22 cellular contexts compared by ENCODE assay signal in genomic region chr3:73601031-73601430, GRCh38. TPM values are rescaled to one million over a fixed set of nuclear protein-coding genes. Genes with fewer than 3 reads are reported as not detected.
DNase-seq lines count a peak whose midpoint lies in the region; ATAC-seq, FAIRE-seq and TF ChIP-seq lines count a peak whose summit lies in the region.
"Had no signal": no experiment of that assay in that cellular context is flagged by ENCODE, and none has a peak within 500 bp of the region (broad histone marks: within the 10 kb centered on the region; RNA-seq: fewer than 3 reads in every experiment).

No MANE protein-coding gene starts in this region.

- no peak for DNase-seq in astrocyte (ENCODE audit: low read depth)
- no peak for DNase-seq in lower lobe of right lung
- DNase-seq in psoas muscle, result no peak
- no peak for DNase-seq in CD14-positive monocyte (ENCODE audit: low spot score)
- DNase-seq in NCI-H69 (lab: John Stamatoyannopoulos, UW), result no peak
- no peak for DNase-seq in central memory CD4-positive, alpha-beta T cell
- DNase-seq in colonic mucosa, result no peak
- DNase-seq: activated CD4-positive, alpha-beta T cell treated with anti-CD3 and anti-CD28 coated beads for 36 hours; activated effector memory CD4-positive, alpha-beta T cell treated with Interleukin-2 at 50 U/mL for 16 hours; activated naive CD8-positive, alpha-beta T cell treated with anti-CD3 and anti-CD28 coated beads, Interleukin-2, amount 50 U/mL, for 24 hours; C1 segment of cervical spinal cord; foreskin keratinocyte; H7; Karpas-422; NCI-H1092 treated with DMSO at 0.1 percent for 48 hours; NCI-H510A; ovary; RPMI8226; stimulated activated naive CD8-positive, alpha-beta T cell treated with anti-CD3 and anti-CD28 coated beads, Interleukin-15, Interleukin-2, amounts not matched to agents 100 U/mL and 50 U/mL, for 24 hours; SW 1271 had no signal

- no peak for ATAC-seq in lower lobe of right lung
- no peak for ATAC-seq in psoas muscle
- ATAC-seq: activated CD4-positive, alpha-beta T cell treated with anti-CD3 and anti-CD28 coated beads for 36 hours; activated naive CD8-positive, alpha-beta T cell treated with anti-CD3 and anti-CD28 coated beads, Interleukin-2, amount 50 U/mL, for 24 hours; foreskin keratinocyte; stimulated activated naive CD8-positive, alpha-beta T cell treated with anti-CD3 and anti-CD28 coated beads, Interleukin-15, Interleukin-2, amounts not matched to agents 100 U/mL and 50 U/mL, for 24 hours had no signal

- H3K36me3 ChIP-seq in ACC112 (ENCODE audit: insufficient read depth, low read length) (peaks cover 11% of the 10 kb centered on the region), astrocyte (ENCODE audit: insufficient read depth, low read length) (no peaks in the 10 kb centered on the region), lower lobe of right lung (no peaks in the 10 kb centered on the region), psoas muscle (ENCODE audit: insufficient read depth in 1 of 2, low read depth in 1 of 2) (peaks cover 0 to 7% of the 10 kb centered on the region in 2 donors), colonic mucosa (no peaks in the 10 kb centered on the region)
- H3K36me3 ChIP-seq: ovary had no signal

- H3K9ac ChIP-seq in astrocyte (ENCODE audit: low read length) (no peak overlapping the region), colonic mucosa (ENCODE audit: low read depth in 2 of 2, low read length in 2 of 2) (no peak overlapping the region)

- H3K27ac Mint-ChIP-seq in astrocyte (ENCODE audit: unreplicated experiment) (no peak overlapping the region), CD14-positive monocyte (no peak overlapping the region)
- H3K27ac Mint-ChIP-seq: activated CD4-positive, alpha-beta T cell treated with anti-CD3 and anti-CD28 coated beads for 36 hours; activated naive CD8-positive, alpha-beta T cell treated with anti-CD3 and anti-CD28 coated beads, Interleukin-2, amount 50 U/mL, for 24 hours had no signal

- H4K20me1 ChIP-seq in astrocyte (ENCODE audit: insufficient read depth, low read length), result no peaks in the 10 kb centered on the region

- H3K4me3 Mint-ChIP-seq in astrocyte (ENCODE audit: unreplicated experiment), result no peak overlapping the region
- no peak overlapping the region for H3K4me3 Mint-ChIP-seq in CD14-positive monocyte
- H3K4me3 Mint-ChIP-seq: activated CD4-positive, alpha-beta T cell treated with anti-CD3 and anti-CD28 coated beads for 36 hours; activated naive CD8-positive, alpha-beta T cell treated with anti-CD3 and anti-CD28 coated beads, Interleukin-2, amount 50 U/mL, for 24 hours had no signal

- H3K9me3 Mint-ChIP-seq in astrocyte (ENCODE audit: unreplicated experiment), result no peaks in the 10 kb centered on the region
- H3K9me3 Mint-ChIP-seq in CD14-positive monocyte, result peaks cover 0 to 1% (median 0%) of the 10 kb centered on the region in 7 donors

- TF ChIP-seq CTCF in astrocyte (IDR thresholded peaks at IDR 0.05; ENCODE audit: insufficient read depth, low read depth, low read length) (no peak), lower lobe of right lung (IDR thresholded peaks at IDR 0.05) (no peak), psoas muscle (IDR thresholded peaks at IDR 0.05) (no peak), CD14-positive monocyte (IDR thresholded peaks at IDR 0.05) (no peak), colonic mucosa (IDR thresholded peaks at IDR 0.05) (no peak)

- H3K4me3 ChIP-seq in ACC112 (ENCODE audit: low read depth, low read length) (no peak overlapping the region), astrocyte (ENCODE audit: insufficient read depth, low read depth, low read length) (no peak overlapping the region), lower lobe of right lung (no peak overlapping the region), psoas muscle (no peak overlapping the region), colonic mucosa (no peak overlapping the region)
- H3K4me3 ChIP-seq: ovary had no signal

- H3K4me2 ChIP-seq in astrocyte (ENCODE audit: low read length), result no peak overlapping the region

- H2AFZ ChIP-seq in ACC112 (ENCODE audit: low read length, unreplicated experiment) (no peak overlapping the region), astrocyte (ENCODE audit: low read depth, low read length) (no peak overlapping the region)

- FAIRE-seq in astrocyte (lab: Jason Lieb, UNC), result peak; percentile 43
- FAIRE-seq: endometrium had no signal

- H3K36me3 Mint-ChIP-seq in astrocyte (ENCODE audit: low read depth, unreplicated experiment) (peaks cover 10% of the 10 kb centered on the region), CD14-positive monocyte (no peaks in the 10 kb centered on the region)

- intact Hi-C loops in lower lobe of right lung (cut with DNase I), result no loop called here
- intact Hi-C loops in psoas muscle (cut with DNase I), result no loop called here
- intact Hi-C loops in CD14-positive monocyte (cut with micrococcal nuclease), result no loop called here
- intact Hi-C loops in colonic mucosa (cut with DNase I), result no loop called here

- peaks cover 39% of the 10 kb centered on the region for H3K4me1 ChIP-seq in ACC112 (ENCODE audit: control insufficient read depth, insufficient read depth, low read length, unreplicated experiment)
- peaks cover 10% of the 10 kb centered on the region for H3K4me1 ChIP-seq in astrocyte (ENCODE audit: insufficient read depth, low read length)
- peaks cover 6% of the 10 kb centered on the region for H3K4me1 ChIP-seq in lower lobe of right lung
- peaks cover 50% of the 10 kb centered on the region for H3K4me1 ChIP-seq in psoas muscle
- H3K4me1 ChIP-seq in colonic mucosa, result no peaks in the 10 kb centered on the region
- H3K4me1 ChIP-seq: foreskin keratinocyte had no signal

- H3K27ac ChIP-seq in ACC112 (ENCODE audit: low read depth, low read length), result peak overlapping the region; percentile 19; the same call in 1 of the 2 replicates
- H3K27ac ChIP-seq in astrocyte (ENCODE audit: low read depth, low read length), result no peak overlapping the region
- H3K27ac ChIP-seq in lower lobe of right lung, result peak overlapping the region; percentile 1
- H3K27ac ChIP-seq in psoas muscle, result peak overlapping the region; percentile 10
- no peak overlapping the region for H3K27ac ChIP-seq in colonic mucosa
- H3K27ac ChIP-seq: foreskin keratinocyte had no signal

- whole genome bisulfite sequencing in psoas muscle, 3 donors, result 58 to 76% (median 62%) methylated on average over 4 of the region's 4 CpGs

- H3K27me3 ChIP-seq in ACC112 (ENCODE audit: insufficient read depth, low read length), result no peaks in the 10 kb centered on the region
- H3K27me3 ChIP-seq in astrocyte (ENCODE audit: insufficient read depth, low read length), result no peaks in the 10 kb centered on the region
- no peaks in the 10 kb centered on the region for H3K27me3 ChIP-seq in lower lobe of right lung (ENCODE audit: low read depth)
- no peaks in the 10 kb centered on the region for H3K27me3 ChIP-seq in psoas muscle (ENCODE audit: insufficient read depth in 3 of 3, low read length in 2 of 3)
- H3K27me3 ChIP-seq in colonic mucosa, result no peaks in the 10 kb centered on the region
- H3K27me3 ChIP-seq: ovary had no signal

- H3K27me3 Mint-ChIP-seq in astrocyte (ENCODE audit: low read depth, unreplicated experiment) (no peaks in the 10 kb centered on the region), CD14-positive monocyte (ENCODE audit: low read depth in 3 of 3) (no peaks in the 10 kb centered on the region)
- H3K27me3 Mint-ChIP-seq: activated CD4-positive, alpha-beta T cell treated with anti-CD3 and anti-CD28 coated beads for 36 hours; activated naive CD8-positive, alpha-beta T cell treated with anti-CD3 and anti-CD28 coated beads, Interleukin-2, amount 50 U/mL, for 24 hours had no signal

- H3K79me2 ChIP-seq in ACC112 (ENCODE audit: control insufficient read depth, insufficient read depth, low read length, unreplicated experiment), result no peaks in the 10 kb centered on the region
- no peaks in the 10 kb centered on the region for H3K79me2 ChIP-seq in astrocyte (ENCODE audit: insufficient read depth, low read length)

- H3K9me3 ChIP-seq in astrocyte (ENCODE audit: insufficient read depth, low read depth, low read length) (no peaks in the 10 kb centered on the region), lower lobe of right lung (no peaks in the 10 kb centered on the region), psoas muscle (no peaks in the 10 kb centered on the region), colonic mucosa (no peaks in the 10 kb centered on the region)
- H3K9me3 ChIP-seq: ovary had no signal

- H3K4me1 Mint-ChIP-seq in astrocyte (ENCODE audit: low read depth, unreplicated experiment) (peaks cover 35% of the 10 kb centered on the region), CD14-positive monocyte (no peaks in the 10 kb centered on the region)
- H3K4me1 Mint-ChIP-seq: activated CD4-positive, alpha-beta T cell treated with anti-CD3 and anti-CD28 coated beads for 36 hours; activated naive CD8-positive, alpha-beta T cell treated with anti-CD3 and anti-CD28 coated beads, Interleukin-2, amount 50 U/mL, for 24 hours had no signal

RNA-seq across cellular contexts. Expression of gene PDZRN3, which starts 23.7 kb away (rescaled TPM):
- total RNA-seq in astrocyte (19.8 and 25.2 TPM in 2 replicates), lower lobe of right lung (16.0 TPM), psoas muscle (10 to 100 TPM; 13.2 to 39.3 (median 17.2) TPM), colonic mucosa (10 to 100 TPM; 13.6 to 19.1 TPM)
- polyA plus RNA-seq in psoas muscle (10 to 100 TPM in 2 of 3 donors, 1 to 10 TPM in 1; 2.5 to 18.0 (median 13.4) TPM), CD14-positive monocyte (not detected)
- total RNA-seq: activated CD4-positive, alpha-beta T cell treated with anti-CD3 and anti-CD28 coated beads for 36 hours had no signal
- polyA plus RNA-seq: foreskin keratinocyte had no signal

Comparison
In these comparisons a context has a peak if more than half of its experiments do, and no peak if none do; other contexts are left out.
1. H3K27ac ChIP-seq: peak in ACC112 (single experiment), lower lobe of right lung (single experiment) and psoas muscle (single experiment); none in astrocyte (single experiment) and colonic mucosa (single experiment).